Comparison of ENCODE assay signal across 11 cellular contexts in the genomic region with DNA sequence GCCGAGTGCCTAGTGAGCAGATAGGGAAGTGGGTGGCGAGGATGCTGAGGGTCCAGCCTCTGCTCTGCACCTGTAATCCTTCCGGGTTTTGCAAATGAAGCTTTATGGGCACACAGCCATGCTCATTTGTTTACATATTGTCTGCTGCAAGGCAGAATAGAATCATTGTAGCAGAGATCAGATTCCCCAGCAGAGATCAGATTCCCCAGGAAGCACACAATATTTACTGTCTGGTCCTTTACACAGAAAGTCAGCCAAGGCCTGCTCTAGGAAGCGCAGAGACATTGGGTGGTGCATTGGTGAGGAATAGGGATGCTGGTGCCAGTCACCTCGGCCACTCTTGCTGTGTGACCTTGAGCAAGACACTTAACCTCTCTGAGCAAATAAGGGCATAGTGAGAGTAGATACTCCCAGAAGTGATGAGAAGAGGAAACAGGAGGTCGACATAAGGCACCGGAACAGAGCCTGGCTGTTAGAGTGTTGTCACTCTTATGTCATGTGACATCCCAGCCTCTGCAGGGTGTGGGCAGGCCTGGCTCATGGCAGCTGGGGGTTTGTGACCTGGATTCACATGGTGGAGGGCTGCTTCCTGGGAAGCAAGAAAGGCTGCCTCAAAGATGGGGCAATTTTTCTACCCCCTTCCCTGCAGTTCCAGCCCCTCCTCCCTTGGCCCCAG. TPM values are rescaled to one million over a fixed set of nuclear protein-coding genes. Genes with fewer than 3 reads are reported as not detected.
A peak's percentile ranks its signal among the peaks of the same experiment; 100 is the strongest.
DNase-seq lines count a peak whose midpoint lies in the region; ATAC-seq and TF ChIP-seq lines count a peak whose summit lies in the region.
"Had no signal": no experiment of that assay in that cellular context is flagged by ENCODE, and none has a peak within 500 bp of the region (broad histone marks: within the 10 kb centered on the region; RNA-seq: fewer than 3 reads in every experiment).

No MANE protein-coding gene starts in this region.

- peaks cover 11% of the 10 kb centered on the region for H3F3A ChIP-seq in PC-3 (ENCODE audit: low read length, unreplicated experiment)

- POLR2A ChIA-PET in PC-3 (lab: Charles Lee; ENCODE audit: unreplicated experiment): interaction anchor here (0.6 kb wide), 1 partner anchor 901 kb away, joined by 3 read pairs; the partner anchor contains the start of gene ZNF491

- no peaks in the 10 kb centered on the region for H3K36me3 Mint-ChIP-seq in endothelial cell (ENCODE audit: low read depth, unreplicated experiment)

- ATAC-seq in PC-3 (peak; percentile 75), HG03521 (IDR thresholded peaks at IDR 0.05; ENCODE audit: unreplicated experiment) (no peak)

- in situ Hi-C loops in KBM-7 (cut with MboI; ENCODE audit: low pct_unique_long_range_greater_than_20kb, low sequenced_read_pairs): no loop called here
- in situ Hi-C loops in GM13976 (cut with MboI; ENCODE audit: low sequenced_read_pairs, unreplicated experiment): no loop called here

- H3K27ac ChIP-seq in C4-2B: peak overlapping the region; percentile 69
- H3K27ac ChIP-seq in PC-3 (ENCODE audit: low read length): 0 out of 2 replicates have a peak overlapping the region, but pooled peaks have one; percentile 1

- no peaks in the 10 kb centered on the region for H3K36me3 ChIP-seq in PC-3 (ENCODE audit: low read depth, low read length)

- peaks cover 36% of the 10 kb centered on the region for H3K4me1 ChIP-seq in PC-3 (ENCODE audit: insufficient read depth, low read length)

- TF ChIP-seq CTCF in C4-2B (conservative IDR thresholded peaks at IDR 0.05) (no peak), PC-3 (conservative IDR thresholded peaks at IDR 0.05; ENCODE audit: low read depth, low read length) (no peak), endothelial cell (IDR thresholded peaks at IDR 0.05; ENCODE audit: unreplicated experiment) (no peak), GM13976 (IDR thresholded peaks at IDR 0.05; ENCODE audit: borderline replicate concordance, control extremely low read depth, extremely low read depth, insufficient read depth, missing control alignments) (no peak)

- H4K20me1 ChIP-seq in PC-3 (ENCODE audit: low read length): peaks cover 19% of the 10 kb centered on the region; the same call in 1 of the 2 replicates

- H3K9me3 ChIP-seq in PC-3 (ENCODE audit: low read length): no peaks in the 10 kb centered on the region

- H3K27me3 Mint-ChIP-seq in endothelial cell (ENCODE audit: unreplicated experiment): peaks cover 7% of the 10 kb centered on the region

- no peaks in the 10 kb centered on the region for H3K27me3 ChIP-seq in PC-3 (ENCODE audit: low read length)

- peaks cover 66% of the 10 kb centered on the region for H3K79me2 ChIP-seq in PC-3 (ENCODE audit: low read length)

- no peak overlapping the region for H3K4me2 ChIP-seq in PC-3 (ENCODE audit: low read length)

- no peaks in the 10 kb centered on the region for H3K4me1 Mint-ChIP-seq in endothelial cell (ENCODE audit: unreplicated experiment)

- no TSS peak for BruUV-seq in PC-3 (replicated peaks; lab: Mats Ljungman, UMichigan)

- DNase-seq in KBM-7 (peak; percentile 27), PC-3 (peak; percentile 66), iris pigment epithelial cell (ENCODE audit: low read depth) (peak; percentile 64), endothelial cell (ENCODE audit: low spot score) (no peak), H4 (ENCODE audit: low spot score) (no peak), GM13976 (ENCODE audit: low spot score) (no peak)
- DNase-seq: kidney glomerular epithelial cell, small intestine had no signal

- no peak overlapping the region for H3K9ac ChIP-seq in PC-3 (ENCODE audit: low read length)

- CTCF ChIA-PET in PC-3 (lab: Charles Lee): interaction anchor here (0.6 kb wide), 2 partner anchors 11 to 1976 kb away, joined by 3 to 9 read pairs; no protein-coding TSS in a partner anchor

- H3K4me3 Mint-ChIP-seq in endothelial cell (ENCODE audit: unreplicated experiment): no peak overlapping the region

- no peaks in the 10 kb centered on the region for H3K9me2 ChIP-seq in PC-3 (replicated peaks; ENCODE audit: low read length)

- intact Hi-C loops in PC-3 (cut with micrococcal nuclease): loop anchor here (2.0 kb wide), 1 partner anchor 24 kb away; no protein-coding TSS in a partner anchor

- no peak overlapping the region for H3K27ac Mint-ChIP-seq in endothelial cell (ENCODE audit: unreplicated experiment)

- H2AFZ ChIP-seq in PC-3 (ENCODE audit: low read length): no peak overlapping the region

- H3K4me3 ChIP-seq in PC-3 (ENCODE audit: low read length): no peak overlapping the region

- no peaks in the 10 kb centered on the region for H3K9me3 Mint-ChIP-seq in endothelial cell (ENCODE audit: unreplicated experiment)

RNA-seq across cellular contexts. Expression of gene CARM1, which starts 25.6 kb away (rescaled TPM):
- total RNA-seq in PC-3 (2014; rRNA removed) (56.2 and 57.1 TPM in 2 replicates), endothelial cell (ENCODE audit: unreplicated experiment) (63.2 TPM)
- total RNA-seq in H4 (2014; rRNA removed; shearing (Covaris generic)): 21.0 and 21.2 TPM in 2 replicates

RNA-seq across cellular contexts. Expression of gene YIPF2, which starts 31.4 kb away (rescaled TPM):
- total RNA-seq in PC-3 (2014; rRNA removed) (126 and 131 TPM in 2 replicates), endothelial cell (ENCODE audit: unreplicated experiment) (51.4 TPM)
- 31.7 and 42.5 TPM in 2 replicates for total RNA-seq in H4 (2014; rRNA removed; shearing (Covaris generic))

RNA-seq across cellular contexts. Expression of gene TIMM29, which starts 31.6 kb away (rescaled TPM):
- total RNA-seq in PC-3 (2014; rRNA removed) (60.7 and 90.1 TPM in 2 replicates), endothelial cell (ENCODE audit: unreplicated experiment) (18.3 TPM)
- total RNA-seq in H4 (2014; rRNA removed; shearing (Covaris generic)): 11.2 and 23.5 TPM in 2 replicates

RNA-seq across cellular contexts. Expression of gene C19orf38, which starts 48.8 kb away (rescaled TPM):
- total RNA-seq in PC-3 (2014; rRNA removed) (0.07 and 0.63 TPM in 2 replicates), endothelial cell (ENCODE audit: unreplicated experiment) (not detected)
- total RNA-seq in H4 (2014; rRNA removed; shearing (Covaris generic)): not detected in 2 replicates
- total RNA-seq: endothelial cell of umbilical vein had no signal

Comparison
In these comparisons a context has a peak if more than half of its experiments do, and no peak if none do; other contexts are left out.
1. DNase-seq: peak in KBM-7 (single experiment), PC-3 (single experiment) and iris pigment epithelial cell (single experiment); none in endothelial cell (single experiment), H4 (single experiment) and GM13976 (single experiment).